22 cellular contexts compared by ENCODE assay signal in genomic region chr4:14985161-14985560, GRCh38.
"Had no signal": no experiment of that assay in that cellular context is flagged by ENCODE, and none has a peak within 500 bp of the region (broad histone marks: within the 10 kb centered on the region; RNA-seq: fewer than 3 reads in every experiment).

No MANE protein-coding gene starts in this region.

- H3K9me3 Mint-ChIP-seq: central memory CD8-positive, alpha-beta T cell; natural killer cell; stimulated activated naive CD8-positive, alpha-beta T cell treated with anti-CD3 and anti-CD28 coated beads, Interleukin-15, amount 100 ng/mL, for 72 hours had no signal

- H3K27ac Mint-ChIP-seq: natural killer cell; progenitor cell of endocrine pancreas; stimulated activated naive B cell treated with anti-CD40 and anti-IgM and Interleukin-4, amounts not matched to agents 10 μg/mL and 1 μg/mL and 100 μg/mL, for 72 hours; stimulated activated naive CD8-positive, alpha-beta T cell treated with anti-CD3 and anti-CD28 coated beads, Interleukin-15, amount 100 ng/mL, for 72 hours had no signal

- H3K27me3 ChIP-seq: cardiac muscle cell, gastrocnemius medialis, spleen, thyroid gland, upper lobe of left lung had no signal

- H3K9ac ChIP-seq: parathyroid adenoma had no signal

- H3K9me3 ChIP-seq: gastrocnemius medialis, left ventricle myocardium inferior, lower lobe of right lung, spleen, thyroid gland, upper lobe of left lung had no signal

- H3K4me1 Mint-ChIP-seq: central memory CD8-positive, alpha-beta T cell; natural killer cell; stimulated activated naive B cell treated with anti-CD40 and anti-IgM and Interleukin-4, amounts not matched to agents 10 μg/mL and 1 μg/mL and 100 μg/mL, for 72 hours; stimulated activated naive CD8-positive, alpha-beta T cell treated with anti-CD3 and anti-CD28 coated beads, Interleukin-15, amount 100 ng/mL, for 72 hours had no signal

- H3K4me3 ChIP-seq: cardiac muscle cell, coronary artery, gastrocnemius medialis, left ventricle myocardium inferior, lower lobe of right lung, spleen, thyroid gland, upper lobe of left lung had no signal

- H2AFZ ChIP-seq: parathyroid adenoma had no signal

- H3K27me3 Mint-ChIP-seq: central memory CD8-positive, alpha-beta T cell; progenitor cell of endocrine pancreas; stimulated activated naive CD8-positive, alpha-beta T cell treated with anti-CD3 and anti-CD28 coated beads, Interleukin-15, amount 100 ng/mL, for 72 hours had no signal

- H3K27ac ChIP-seq: cardiac muscle cell, coronary artery, gastrocnemius medialis, left ventricle myocardium inferior, lower lobe of right lung, parathyroid adenoma, spleen, thyroid gland, upper lobe of left lung had no signal

- H3K4me1 ChIP-seq: gastrocnemius medialis, left ventricle myocardium inferior, lower lobe of right lung, parathyroid adenoma, spleen, thyroid gland, upper lobe of left lung had no signal

- H3K36me3 ChIP-seq: cardiac muscle cell, gastrocnemius medialis, left ventricle myocardium inferior, lower lobe of right lung, spleen, thyroid gland, upper lobe of left lung had no signal

- H3K4me3 Mint-ChIP-seq: central memory CD8-positive, alpha-beta T cell; natural killer cell; stimulated activated naive B cell treated with anti-CD40 and anti-IgM and Interleukin-4, amounts not matched to agents 10 μg/mL and 1 μg/mL and 100 μg/mL, for 72 hours; stimulated activated naive CD8-positive, alpha-beta T cell treated with anti-CD3 and anti-CD28 coated beads, Interleukin-15, amount 100 ng/mL, for 72 hours had no signal

- DNase-seq: dermis blood vessel endothelial cell; effector memory CD4-positive, alpha-beta T cell; foreskin fibroblast; gastrocnemius medialis; head of caudate nucleus; kidney glomerular epithelial cell; left colon; left ventricle myocardium inferior; lower lobe of right lung; natural killer cell; occipital lobe; spleen; stimulated activated naive B cell treated with anti-CD40 and anti-IgM and Interleukin-4, amounts not matched to agents 10 μg/mL and 1 μg/mL and 100 μg/mL, for 72 hours; stimulated activated naive CD8-positive, alpha-beta T cell treated with anti-CD3 and anti-CD28 coated beads, Interleukin-15, amount 100 ng/mL, for 72 hours; thyroid gland; upper lobe of left lung had no signal

- H3K36me3 Mint-ChIP-seq: natural killer cell; stimulated activated naive B cell treated with anti-CD40 and anti-IgM and Interleukin-4, amounts not matched to agents 10 μg/mL and 1 μg/mL and 100 μg/mL, for 72 hours had no signal

- ATAC-seq: gastrocnemius medialis; lower lobe of right lung; natural killer cell; sciatic nerve; stimulated activated naive B cell treated with anti-CD40 and anti-IgM and Interleukin-4, amounts not matched to agents 10 μg/mL and 1 μg/mL and 100 μg/mL, for 72 hours; stimulated activated naive CD8-positive, alpha-beta T cell treated with anti-CD3 and anti-CD28 coated beads, Interleukin-15, amount 100 ng/mL, for 72 hours had no signal
